Comparison of ENCODE assay signal across 9 cellular contexts in the genomic region with DNA sequence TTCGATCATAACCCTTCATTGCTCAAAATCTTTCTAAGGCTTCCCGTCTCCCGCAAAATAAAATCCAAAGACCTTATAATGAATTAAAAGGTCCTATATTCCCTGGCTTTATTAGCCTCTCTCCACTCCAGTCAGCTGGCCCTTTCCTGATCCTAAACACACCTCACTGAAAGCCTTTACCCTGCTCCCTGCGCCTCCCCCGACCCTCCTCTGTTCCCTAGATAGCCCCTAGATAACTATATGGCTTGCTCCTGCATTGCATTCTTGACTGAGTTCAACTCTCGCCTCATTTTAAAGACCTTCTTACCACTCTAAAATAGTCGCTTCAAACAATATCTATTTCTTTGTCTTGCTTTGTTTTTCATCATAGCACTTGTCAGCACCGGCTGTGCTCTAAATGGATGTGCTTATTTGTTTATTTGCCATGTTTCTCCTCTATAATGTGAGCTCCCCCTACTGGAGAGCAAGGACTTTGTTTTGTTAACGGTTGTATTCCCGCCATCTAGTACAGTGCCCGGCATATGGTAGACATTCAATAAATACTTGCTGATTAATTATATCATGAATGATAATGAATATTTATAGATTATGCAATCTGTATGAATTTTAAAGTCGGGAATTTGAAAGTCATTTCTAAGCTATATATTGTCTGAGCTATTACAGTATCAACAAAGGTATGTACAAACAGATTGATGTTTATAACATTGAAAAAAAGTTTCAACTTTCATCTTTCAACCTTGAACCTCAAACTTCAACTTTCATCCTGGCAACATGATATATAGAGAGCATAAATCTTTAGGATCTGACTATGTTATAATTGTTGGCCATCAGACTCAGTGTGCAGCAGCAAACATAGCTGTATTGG. TPM values are rescaled to one million over a fixed set of nuclear protein-coding genes. Genes with fewer than 3 reads are reported as not detected.
DNase-seq lines count a peak whose midpoint lies in the region; ATAC-seq lines count a peak whose summit lies in the region.
"Had no signal": no experiment of that assay in that cellular context is flagged by ENCODE, and none has a peak within 500 bp of the region (broad histone marks: within the 10 kb centered on the region; RNA-seq: fewer than 3 reads in every experiment).

No MANE protein-coding gene starts in this region.

- no peak overlapping the region for H3K4me3 Mint-ChIP-seq in activated T-helper 17 cell treated with anti-CD3 and anti-CD28 coated beads, Interleukin-2, amount 50 U/mL, for 72 hours

- peak; percentile 56 for DNase-seq in DMS153 treated with DMSO at 0.1 percent for 48 hours (lab: John Stamatoyannopoulos, UW; ENCODE audit: unreplicated experiment)
- peak; percentile 19 for DNase-seq in GM19238 (ENCODE audit: insufficient read length, low spot score)
- peak; percentile 64 for DNase-seq in NCI-H2171 treated with DMSO at 0.1 percent for 48 hours (lab: John Stamatoyannopoulos, UW)
- DNase-seq in left ventricle myocardium superior, result no peak
- no peak for DNase-seq in sciatic nerve (ENCODE audit: low spot score)
- DNase-seq in activated CD8-positive, alpha-beta memory T cell treated with anti-CD3 and anti-CD28 coated beads, Interleukin-2, amount 50 U/mL, for 48 hours, result no peak

- no peak overlapping the region for H3K27ac Mint-ChIP-seq in activated T-helper 17 cell treated with anti-CD3 and anti-CD28 coated beads, Interleukin-2, amount 50 U/mL, for 72 hours

- ATAC-seq in HG03135 (IDR thresholded peaks at IDR 0.05; ENCODE audit: unreplicated experiment) (peak; percentile 83), left ventricle myocardium superior (peak; percentile 89), sciatic nerve (peak; percentile 87)
- peak; percentile 65 for ATAC-seq in activated T-helper 17 cell treated with anti-CD3 and anti-CD28 coated beads, Interleukin-2, amount 50 U/mL, for 72 hours (replicated peaks)

- peaks cover 8% of the 10 kb centered on the region for H3K27me3 Mint-ChIP-seq in activated T-helper 17 cell treated with anti-CD3 and anti-CD28 coated beads, Interleukin-2, amount 50 U/mL, for 72 hours

- H3K9me3 Mint-ChIP-seq in activated T-helper 17 cell treated with anti-CD3 and anti-CD28 coated beads, Interleukin-2, amount 50 U/mL, for 72 hours, result no peaks in the 10 kb centered on the region

- intact Hi-C loops in left ventricle myocardium superior (cut with micrococcal nuclease) (loop anchor here (5.0 kb wide), 1 partner anchor 312 kb away; no protein-coding TSS in a partner anchor), sciatic nerve (cut with DNase I) (loop anchor here (10.0 kb wide), 1 partner anchor 309 kb away; the partner anchor contains the start of gene CRIM1)

- no peaks in the 10 kb centered on the region for H3K36me3 Mint-ChIP-seq in activated T-helper 17 cell treated with anti-CD3 and anti-CD28 coated beads, Interleukin-2, amount 50 U/mL, for 72 hours (ENCODE audit: low read depth)

- H3K4me1 Mint-ChIP-seq in activated T-helper 17 cell treated with anti-CD3 and anti-CD28 coated beads, Interleukin-2, amount 50 U/mL, for 72 hours, result no peaks in the 10 kb centered on the region

RNA-seq across cellular contexts. Expression of gene VIT, which starts 32.4 kb away (rescaled TPM):
- not detected for total RNA-seq in activated T-helper 17 cell treated with anti-CD3 and anti-CD28 coated beads, Interleukin-2, amount 50 U/mL, for 72 hours
- total RNA-seq in left ventricle myocardium superior, result 13.3 TPM
- total RNA-seq in sciatic nerve, result 67.9 TPM
- total RNA-seq: temporal lobe had no signal

Comparison
In these comparisons a context has a peak if more than half of its experiments do, and no peak if none do; other contexts are left out.
1. DNase-seq: peak in DMS153 treated with DMSO at 0.1 percent for 48 hours (single experiment), GM19238 (single experiment) and NCI-H2171 treated with DMSO at 0.1 percent for 48 hours (single experiment); none in left ventricle myocardium superior (single experiment), sciatic nerve (single experiment) and activated CD8-positive, alpha-beta memory T cell treated with anti-CD3 and anti-CD28 coated beads, Interleukin-2, amount 50 U/mL, for 48 hours (single experiment).
2. RNA of gene VIT, which starts 32.4 kb away (total RNA-seq): 67.9 TPM in sciatic nerve (single experiment) and 13.3 TPM in left ventricle myocardium superior (single experiment); not detected in activated T-helper 17 cell treated with anti-CD3 and anti-CD28 coated beads, Interleukin-2, amount 50 U/mL, for 72 hours; every median in the first group is over 10 times any median in the second.
3. Peak in every context shown above with its lines, with median percentiles within 50 percentile points of each other: ATAC-seq.